In the genomic region with DNA sequence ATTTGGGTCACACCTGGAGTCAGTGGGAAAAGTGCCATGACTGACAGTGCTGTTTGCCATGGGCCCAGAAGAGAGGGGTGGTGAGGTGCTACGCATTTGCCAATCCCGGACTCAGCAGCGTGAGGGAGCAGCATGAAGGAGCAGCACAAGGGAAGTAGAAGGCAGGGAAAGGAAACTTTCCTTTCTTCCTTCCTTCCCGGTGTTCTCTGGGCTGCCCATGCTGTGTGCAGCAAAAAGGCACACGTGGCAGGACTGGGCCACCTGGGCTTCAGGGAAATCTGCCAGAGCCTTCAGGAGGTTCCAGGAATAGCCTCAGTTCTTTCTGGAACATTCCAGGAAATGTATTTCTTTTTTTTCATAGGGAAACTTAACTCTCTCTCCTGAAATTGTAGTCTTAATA, we compare ENCODE assay signal across 17 cellular contexts.
"Had no signal": no experiment of that assay in that cellular context is flagged by ENCODE, and none has a peak within 500 bp of the region (broad histone marks: within the 10 kb centered on the region; RNA-seq: fewer than 3 reads in every experiment).

No MANE protein-coding gene starts in this region.

- H3K36me3 ChIP-seq: tibial nerve had no signal

- DNase-seq: activated B cell treated with CpG ODN at 0.5 μM for 24 hours; activated CD4-positive, alpha-beta T cell treated with anti-CD3 and anti-CD28 coated beads for 48 hours; activated CD8-positive, alpha-beta memory T cell treated with anti-CD3 and anti-CD28 coated beads for 24 hours; activated naive CD8-positive, alpha-beta T cell treated with anti-CD3 and anti-CD28 coated beads for 36 hours; cortex of kidney; effector memory CD8-positive, alpha-beta T cell; foreskin melanocyte; immature natural killer cell; naive B cell; stimulated activated CD4-positive, alpha-beta T cell treated with anti-CD3 and anti-CD28 coated beads, Interleukin-15, amount 100 ng/mL, for 24 hours; stimulated activated CD4-positive, alpha-beta T cell treated with anti-CD3 and anti-CD28 coated beads, Interleukin-4, amount 100 ng/mL, for 24 hours; stimulated activated naive CD4-positive, alpha-beta T cell; SW 1271 had no signal

- ATAC-seq: effector memory CD8-positive, alpha-beta T cell had no signal

- H3K27ac ChIP-seq: parathyroid adenoma, skin epidermis, tibial nerve had no signal

- H3K27me3 ChIP-seq: tibial nerve had no signal

- H3K4me3 ChIP-seq: lung, skin epidermis, tibial nerve had no signal

- H3K9me3 ChIP-seq: tibial nerve had no signal
